Comparison of ENCODE assay signal across 9 cellular contexts in genomic region chr14:68143341-68143807, GRCh38.
DNase-seq lines count a peak whose midpoint lies in the region; ATAC-seq and TF ChIP-seq lines count a peak whose summit lies in the region.
"Had no signal": no experiment of that assay in that cellular context is flagged by ENCODE, and none has a peak within 500 bp of the region (broad histone marks: within the 10 kb centered on the region; RNA-seq: fewer than 3 reads in every experiment).

No MANE protein-coding gene starts in this region.

- intact Hi-C loops in IMR-90 (cut with micrococcal nuclease): loop anchor here (10.0 kb wide), 1 partner anchor 651 kb away; the partner anchor contains the start of gene ZFP36L1

- H2AFZ ChIP-seq in IMR-90 (replicated peaks; ENCODE audit: low read length, poor library complexity): no peak overlapping the region

- H3K14ac ChIP-seq in IMR-90 (replicated peaks; ENCODE audit: low read depth, low read length): peak overlapping the region; percentile 53

- H4K8ac ChIP-seq in IMR-90 (ENCODE audit: low read depth in 2 of 2, low read length in 2 of 2): peak overlapping the region; percentile 11 to 73; a peak in 3 of 4 replicates

- WGBS in IMR-90 (ENCODE audit: extremely low coverage in 2 of 2, insufficient read length in 1 of 2), 2 experiments: no CpG with 5 or more reads among the region's 3 CpGs

- H4K20me1 ChIP-seq in IMR-90 (ENCODE audit: insufficient read depth, low read length): no peaks in the 10 kb centered on the region

- H3K9me1 ChIP-seq in IMR-90 (ENCODE audit: insufficient read depth, low read length): peaks cover 11% of the 10 kb centered on the region

- H3K4ac ChIP-seq in IMR-90 (ENCODE audit: low read depth, low read length): peak overlapping the region; percentile 68

- 0 out of 4 replicates have a peak, but pooled peaks cover 0 to 7% of the 10 kb centered on the region in 2 experiments for H3K79me1 ChIP-seq in IMR-90 (ENCODE audit: low read depth in 1 of 2, low read length in 2 of 2)

- H3K27ac ChIP-seq in IMR-90 (ENCODE audit: insufficient read depth, low read length) (peak overlapping the region; percentile 47; the same call in 1 of the 2 replicates), subcutaneous abdominal adipose tissue (ENCODE audit: low read depth, low read length) (peak overlapping the region; percentile 65)
- H3K27ac ChIP-seq: cardiac muscle cell had no signal

- peak overlapping the region; percentile 17 for H2BK5ac ChIP-seq in IMR-90 (ENCODE audit: low read depth, low read length, poor library complexity, severe bottlenecking)

- H4K91ac ChIP-seq in IMR-90 (ENCODE audit: insufficient read depth, low read depth, low read length): 0 out of 2 replicates have a peak overlapping the region, but pooled peaks have one; percentile 26

- H3K27me3 ChIP-seq in IMR-90 (ENCODE audit: control insufficient read depth, insufficient read depth, low read length) (no peaks in the 10 kb centered on the region), subcutaneous abdominal adipose tissue (ENCODE audit: control insufficient read depth in 5 of 5, insufficient read depth in 4 of 5, low read length in 5 of 5) (no peaks in the 10 kb centered on the region)
- H3K27me3 ChIP-seq: cardiac muscle cell had no signal

- peak overlapping the region; percentile 73 for H3K18ac ChIP-seq in IMR-90 (ENCODE audit: low read depth, low read length)

- BruUV-seq in IMR-90 (replicated peaks; lab: Mats Ljungman, UMichigan): no TSS peak

- no peak overlapping the region for H3K4me2 ChIP-seq in IMR-90 (ENCODE audit: low read depth, low read length)

- TF ChIP-seq POLR2A in IMR-90 (IDR thresholded peaks at IDR 0.05; ENCODE audit: low read depth, low read length): no peak

- H2AK5ac ChIP-seq in IMR-90 (ENCODE audit: low read depth, low read length): peak overlapping the region; percentile 75

- no peaks in the 10 kb centered on the region for H3K36me3 ChIP-seq in IMR-90 (ENCODE audit: control insufficient read depth, insufficient read depth, low read length)
- H3K36me3 ChIP-seq in subcutaneous abdominal adipose tissue (ENCODE audit: control insufficient read depth in 5 of 5, insufficient read depth in 5 of 5, low read length in 5 of 5): no peaks in the 10 kb centered on the region
- H3K36me3 ChIP-seq: cardiac muscle cell had no signal

- peak overlapping the region; percentile 75 for H2BK20ac ChIP-seq in IMR-90 (ENCODE audit: low read depth, low read length)

- H3K9ac ChIP-seq in IMR-90 (ENCODE audit: low read depth, low read length) (no peak overlapping the region), subcutaneous abdominal adipose tissue (ENCODE audit: low read length in 5 of 5) (no peak overlapping the region)

- CTCF ChIA-PET in IMR-90 (lab: Yijun Ruan, JAX): no interaction called here

- no peak for ATAC-seq in IMR-90 (ENCODE audit: low read depth)
- no peak for ATAC-seq in HG03521 (IDR thresholded peaks at IDR 0.05; ENCODE audit: unreplicated experiment)
- ATAC-seq in HG02973 (IDR thresholded peaks at IDR 0.05; ENCODE audit: unreplicated experiment): no peak

- H2AK9ac ChIP-seq in IMR-90 (replicated peaks; ENCODE audit: low read depth, low read length, poor library complexity): no peak overlapping the region

- peak overlapping the region; percentile 72; the same call in 1 of the 2 replicates for H2BK120ac ChIP-seq in IMR-90 (ENCODE audit: low read depth, low read length)

- H2BK15ac ChIP-seq in IMR-90 (ENCODE audit: low read depth, low read length): peak overlapping the region; percentile 85

- no peak overlapping the region for H3K56ac ChIP-seq in IMR-90 (ENCODE audit: extremely low read depth, insufficient read depth, low read length)

- TF ChIP-seq CTCF in IMR-90 (conservative IDR thresholded peaks at IDR 0.05; ENCODE audit: low read depth, low read length) (no peak), astrocyte of the cerebellum (IDR thresholded peaks at IDR 0.05; ENCODE audit: low read depth, low read length, missing control alignments) (no peak)

- H4K5ac ChIP-seq in IMR-90 (ENCODE audit: low read depth, low read length): peak overlapping the region; percentile 60

- H3K9me3 ChIP-seq in IMR-90 (ENCODE audit: control insufficient read depth, insufficient read depth, low read length) (no peaks in the 10 kb centered on the region), subcutaneous abdominal adipose tissue (ENCODE audit: control insufficient read depth in 5 of 5, low read length in 5 of 5) (peaks cover 0 to 5% (median 2%) of the 10 kb centered on the region in 5 donors)

- in situ Hi-C loops in IMR-90 (cut with MboI; ENCODE audit: low sequenced_read_pairs): no loop called here
- in situ Hi-C loops in astrocyte of the cerebellum (cut with HindIII; ENCODE audit: low sequenced_read_pairs): no loop called here

- H3K4me1 ChIP-seq in IMR-90 (ENCODE audit: control insufficient read depth, insufficient read depth, low read length) (peaks cover 23% of the 10 kb centered on the region), subcutaneous abdominal adipose tissue (ENCODE audit: control insufficient read depth in 5 of 5, insufficient read depth in 5 of 5, low read length in 5 of 5) (peaks cover 6 to 46% (median 33%) of the 10 kb centered on the region in 5 donors)

- H3K4me3 ChIP-seq in IMR-90 (ENCODE audit: insufficient read depth, low read depth, low read length) (no peak overlapping the region), astrocyte of the cerebellum (ENCODE audit: low read depth, low read length) (no peak overlapping the region), subcutaneous abdominal adipose tissue (ENCODE audit: low read depth in 1 of 5, low read length in 5 of 5) (no peak overlapping the region)
- H3K4me3 ChIP-seq: cardiac muscle cell had no signal

- DNase-seq in IMR-90: peak; percentile 36
- DNase-seq in astrocyte of the cerebellum (ENCODE audit: low read depth): peak; percentile 90
- DNase-seq in kidney tubule cell (ENCODE audit: low spot score): peak; percentile 19
- no peak for DNase-seq in activated effector memory CD4-positive, alpha-beta T cell treated with anti-CD3 and anti-CD28 coated beads, Interleukin-2, amount 50 U/mL, for 16 hours
- no peak for DNase-seq in SHP77 (lab: John Stamatoyannopoulos, UW)

- H3K23ac ChIP-seq in IMR-90 (ENCODE audit: low read depth, low read length): 0 out of 2 replicates have a peak overlapping the region, but pooled peaks have one; percentile 11

- dilution Hi-C loops in IMR-90 (cut with HindIII; ENCODE audit: low sequenced_read_pairs, unreplicated experiment): no loop called here

- no peak for TF ChIP-seq RAD21 in IMR-90 (IDR thresholded peaks at IDR 0.05; ENCODE audit: low read length)

- POLR2A ChIA-PET in IMR-90 (lab: Charles Lee; ENCODE audit: unreplicated experiment): interaction anchor here (0.6 kb wide), 1 partner anchor 106 kb away, joined by 3 read pairs; no protein-coding TSS in a partner anchor

TF ChIP-seq in IMR-90, 13 proteins besides CTCF, POLR2A, EP300 and RAD21:
- TF ChIP-seq RCOR1 (IDR thresholded peaks at IDR 0.05; ENCODE audit: insufficient replicate concordance, low read length): no peak
- no peak for TF ChIP-seq MAZ (IDR thresholded peaks at IDR 0.05; ENCODE audit: borderline replicate concordance, low read depth, low read length)
- TF ChIP-seq USF2 (IDR thresholded peaks at IDR 0.05; ENCODE audit: low read depth, low read length): no peak
- no peak for TF ChIP-seq MAFK (IDR thresholded peaks at IDR 0.05; ENCODE audit: low read depth, low read length)
- TF ChIP-seq CEBPB (IDR thresholded peaks at IDR 0.05; ENCODE audit: low read depth, low read length): no peak
- TF ChIP-seq BHLHE40 (IDR thresholded peaks at IDR 0.05; ENCODE audit: low read depth, low read length): no peak
- TF ChIP-seq NFE2L2 (IDR thresholded peaks at IDR 0.05; ENCODE audit: low read depth, low read length): no peak
- TF ChIP-seq RFX5 (IDR thresholded peaks at IDR 0.05; ENCODE audit: low read depth, low read length): no peak
- TF ChIP-seq SMC3 (IDR thresholded peaks at IDR 0.05; ENCODE audit: low read depth, low read length): no peak
- TF ChIP-seq MXI1 (IDR thresholded peaks at IDR 0.05; ENCODE audit: borderline replicate concordance, low read depth, low read length): no peak
- no peak for TF ChIP-seq FOS (IDR thresholded peaks at IDR 0.05; ENCODE audit: low read depth, low read length)
- no peak for TF ChIP-seq ELK1 (IDR thresholded peaks at IDR 0.05; ENCODE audit: borderline replicate concordance, low read depth, low read length)
- TF ChIP-seq CHD1 (IDR thresholded peaks at IDR 0.05; ENCODE audit: low read depth, low read length): no peak

Comparison
In these comparisons a context has a peak if more than half of its experiments do, and no peak if none do; other contexts are left out.
1. DNase-seq: peak in IMR-90 (single experiment), astrocyte of the cerebellum (single experiment) and kidney tubule cell (single experiment); none in activated effector memory CD4-positive, alpha-beta T cell treated with anti-CD3 and anti-CD28 coated beads, Interleukin-2, amount 50 U/mL, for 16 hours (single experiment) and SHP77 (0 of 2).